In genomic region chr4:140238353-140239041, GRCh38 we compare ENCODE assay signal across 8 cellular contexts.
DNase-seq lines count a peak whose midpoint lies in the region; ATAC-seq, FAIRE-seq and TF ChIP-seq lines count a peak whose summit lies in the region.

No MANE protein-coding gene starts in this region.

- H3K4me1 ChIP-seq in pancreas: peaks cover 0 to 5% (median 0%) of the 10 kb centered on the region in 3 donors

- in situ Hi-C loops in GM13976 (cut with MboI; ENCODE audit: low sequenced_read_pairs, unreplicated experiment): no loop called here

- DNase-seq in C1 segment of cervical spinal cord (lab: John Stamatoyannopoulos, UW) (peak in 13 of 14 donors; percentile 4 to 92 (median 63)), NCI-H1417 treated with DMSO at 0.1 percent for 48 hours (lab: John Stamatoyannopoulos, UW) (peak; percentile 93), SKM-1 treated with dmso at 0.1 percent for 144 hours (lab: John Stamatoyannopoulos, UW; ENCODE audit: unreplicated experiment) (peak; percentile 86), fibroblast of the conjunctiva (ENCODE audit: low read depth) (peak; percentile 95), pancreas (peak; percentile 55 to 81 (median 73)), GM13976 (ENCODE audit: low spot score) (no peak), HK-2 (ENCODE audit: unreplicated experiment) (no peak), inferior parietal cortex (ENCODE audit: extremely low spot score) (no peak)

- no peaks in the 10 kb centered on the region for H3K27me3 ChIP-seq in pancreas

- WGBS in pancreas, 2 donors: 53 to 54% methylated on average over 13 of the region's 13 CpGs

- H3K27ac ChIP-seq in pancreas: peak overlapping the region in 3 of 4 donors; percentile 54 to 77 (median 63)

- TF ChIP-seq CTCF in pancreas (IDR thresholded peaks at IDR 0.05) (no peak), GM13976 (IDR thresholded peaks at IDR 0.05; ENCODE audit: borderline replicate concordance, control extremely low read depth, extremely low read depth, insufficient read depth, missing control alignments) (no peak)

- H3K36me3 ChIP-seq in pancreas: no peaks in the 10 kb centered on the region

- ATAC-seq in pancreas: peak; percentile 67 to 82 (median 75)

- no peaks in the 10 kb centered on the region for H3K9me3 ChIP-seq in pancreas

- H3K4me3 ChIP-seq in pancreas: no peak overlapping the region

- intact Hi-C loops in pancreas (cut with DNase I): loop anchor here in 1 of 3 donors (10.0 kb wide), 1 partner anchor 74 kb away; no protein-coding TSS in a partner anchor

- no peak for FAIRE-seq in pancreas (lab: Jason Lieb, UNC)

Comparison
In these comparisons a context has a peak if more than half of its experiments do, and no peak if none do; other contexts are left out.
1. DNase-seq: peak in C1 segment of cervical spinal cord (13 of 14), NCI-H1417 treated with DMSO at 0.1 percent for 48 hours (single experiment), SKM-1 treated with dmso at 0.1 percent for 144 hours (single experiment), fibroblast of the conjunctiva (single experiment) and pancreas (6 of 6); none in GM13976 (single experiment), HK-2 (single experiment) and inferior parietal cortex (single experiment).